In the genomic region with DNA sequence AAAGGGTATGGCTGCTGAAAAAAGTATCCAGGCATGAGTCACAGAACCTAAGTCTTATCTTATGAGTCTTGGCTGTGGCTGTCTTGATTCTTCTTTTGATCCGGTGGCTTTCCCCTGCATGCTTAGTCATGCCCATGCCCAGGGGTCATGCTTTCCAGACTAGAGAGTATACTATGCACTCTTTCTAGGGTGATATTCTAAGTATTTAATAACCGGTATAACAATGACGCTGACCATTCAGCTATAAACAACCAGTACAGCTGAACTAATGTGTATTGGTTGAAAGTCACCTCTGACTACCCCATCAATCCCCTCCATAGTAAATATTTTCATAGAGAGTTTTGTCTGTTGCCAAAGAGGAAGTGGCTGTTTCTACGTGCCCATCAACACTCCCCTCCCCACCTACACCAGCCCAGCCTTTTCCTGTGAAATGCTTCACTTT, we compare ENCODE assay signal across 13 cellular contexts. TPM values are rescaled to one million over a fixed set of nuclear protein-coding genes. Genes with fewer than 3 reads are reported as not detected.
A peak's percentile ranks its signal among the peaks of the same experiment; 100 is the strongest.
DNase-seq lines count a peak whose midpoint lies in the region; ATAC-seq and TF ChIP-seq lines count a peak whose summit lies in the region.
"Had no signal": no experiment of that assay in that cellular context is flagged by ENCODE, and none has a peak within 500 bp of the region (broad histone marks: within the 10 kb centered on the region; RNA-seq: fewer than 3 reads in every experiment).

No MANE protein-coding gene starts in this region.

- no peak overlapping the region for H3K4me3 Mint-ChIP-seq in CD8-positive, alpha-beta memory T cell
- H3K4me3 Mint-ChIP-seq: CD4-positive, alpha-beta memory T cell; endodermal cell; GM23338 had no signal

- H3K4me3 ChIP-seq in BLaER1 treated with 17β-estradiol and CSF1 and Interleukin-3, amounts not matched to agents 10 nM and 100 nM = no peak overlapping the region
- H3K4me3 ChIP-seq in PC-3 (ENCODE audit: low read length) (no peak overlapping the region), hepatocyte (no peak overlapping the region), esophagus squamous epithelium (no peak overlapping the region)
- no peak overlapping the region for H3K4me3 ChIP-seq in CD8-positive, alpha-beta memory T cell (ENCODE audit: low read length)
- H3K4me3 ChIP-seq: GM23338 had no signal

- no peak for TF ChIP-seq POLR2A in erythroblast (IDR thresholded peaks at IDR 0.05; ENCODE audit: low read length)
- no peak for TF ChIP-seq POLR2A in esophagus squamous epithelium (IDR thresholded peaks at IDR 0.05)

- intact Hi-C loops in PC-3 (cut with micrococcal nuclease) (no loop called here), esophagus squamous epithelium (cut with DNase I) (no loop called here)

- H3K9me2 ChIP-seq in PC-3 (replicated peaks; ENCODE audit: low read length) = no peaks in the 10 kb centered on the region
- H3K9me2 ChIP-seq in hepatocyte (replicated peaks; ENCODE audit: insufficient read depth) = no peaks in the 10 kb centered on the region

- DNase-seq in H4 (ENCODE audit: low spot score) (peak; percentile 85), PC-3 (peak; percentile 24), erythroblast (lab: John Stamatoyannopoulos, UW) (peak; percentile 42 to 50), hepatocyte (ENCODE audit: low spot score) (no peak), esophagus squamous epithelium (lab: John Stamatoyannopoulos, UW) (no peak), ureter (ENCODE audit: low spot score) (no peak)
- no peak for DNase-seq in CD8-positive, alpha-beta memory T cell
- DNase-seq: brain microvascular endothelial cell; CD4-positive, alpha-beta memory T cell; endodermal cell had no signal

- H3K79me2 ChIP-seq in PC-3 (ENCODE audit: low read length) = no peaks in the 10 kb centered on the region
- no peaks in the 10 kb centered on the region for H3K79me2 ChIP-seq in hepatocyte

- no peaks in the 10 kb centered on the region for H3K36me3 Mint-ChIP-seq in CD8-positive, alpha-beta memory T cell
- H3K36me3 Mint-ChIP-seq: CD4-positive, alpha-beta memory T cell had no signal

- 80% methylated on average over 4 of the region's 4 CpGs for WGBS in hepatocyte (ENCODE audit: low lambda C conversion rate, missing lambda C conversion rate)
- 16 to 19% methylated on average over 4 of the region's 4 CpGs for WGBS in esophagus squamous epithelium, 2 donors

- H4K20me1 ChIP-seq in BLaER1 treated with 17β-estradiol and CSF1 and Interleukin-3, amounts not matched to agents 10 nM and 100 nM = no peaks in the 10 kb centered on the region
- no peaks in the 10 kb centered on the region for H4K20me1 ChIP-seq in PC-3 (ENCODE audit: low read length)
- no peaks in the 10 kb centered on the region for H4K20me1 ChIP-seq in hepatocyte (ENCODE audit: insufficient read depth, poor library complexity, severe bottlenecking)

- no peaks in the 10 kb centered on the region for H3K36me3 ChIP-seq in BLaER1 treated with 17β-estradiol and CSF1 and Interleukin-3, amounts not matched to agents 10 nM and 100 nM
- H3K36me3 ChIP-seq in PC-3 (ENCODE audit: low read depth, low read length) (no peaks in the 10 kb centered on the region), hepatocyte (replicated peaks; ENCODE audit: insufficient read depth, low read depth) (no peaks in the 10 kb centered on the region), esophagus squamous epithelium (no peaks in the 10 kb centered on the region)
- no peaks in the 10 kb centered on the region for H3K36me3 ChIP-seq in CD8-positive, alpha-beta memory T cell (ENCODE audit: insufficient read depth, low read length)
- H3K36me3 ChIP-seq: brain microvascular endothelial cell had no signal

- no peak overlapping the region for H3K9ac ChIP-seq in BLaER1 treated with 17β-estradiol and CSF1 and Interleukin-3, amounts not matched to agents 10 nM and 100 nM
- no peak overlapping the region for H3K9ac ChIP-seq in PC-3 (ENCODE audit: low read length)

- H3K4me1 ChIP-seq in BLaER1 treated with 17β-estradiol and CSF1 and Interleukin-3, amounts not matched to agents 10 nM and 100 nM = peaks cover 6 to 28% (median 10%) of the 10 kb centered on the region in 10 experiments; a peak in 16 of 20 replicates
- H3K4me1 ChIP-seq in PC-3 (ENCODE audit: insufficient read depth, low read length) (no peaks in the 10 kb centered on the region), hepatocyte (ENCODE audit: insufficient read depth) (no peaks in the 10 kb centered on the region), esophagus squamous epithelium (no peaks in the 10 kb centered on the region)
- no peaks in the 10 kb centered on the region for H3K4me1 ChIP-seq in CD8-positive, alpha-beta memory T cell (ENCODE audit: insufficient read depth, low read length)

- H3K4me2 ChIP-seq in BLaER1 treated with 17β-estradiol and CSF1 and Interleukin-3, amounts not matched to agents 10 nM and 100 nM = peak overlapping the region; percentile 1 to 80 (median 49); a peak in 18 of 22 replicates
- H3K4me2 ChIP-seq in PC-3 (ENCODE audit: low read length) = no peak overlapping the region
- H3K4me2 ChIP-seq in hepatocyte = no peak overlapping the region
- H3K4me2 ChIP-seq: GM23338 had no signal

- H3K27me3 ChIP-seq in BLaER1 treated with 17β-estradiol and CSF1 and Interleukin-3, amounts not matched to agents 10 nM and 100 nM = no peaks in the 10 kb centered on the region
- no peaks in the 10 kb centered on the region for H3K27me3 ChIP-seq in PC-3 (ENCODE audit: low read length)
- no peaks in the 10 kb centered on the region for H3K27me3 ChIP-seq in hepatocyte
- no peaks in the 10 kb centered on the region for H3K27me3 ChIP-seq in esophagus squamous epithelium
- H3K27me3 ChIP-seq in CD8-positive, alpha-beta memory T cell (ENCODE audit: insufficient read depth, low read length, poor library complexity, severe bottlenecking) = no peaks in the 10 kb centered on the region
- H3K27me3 ChIP-seq: brain microvascular endothelial cell had no signal

- POLR2A ChIA-PET in PC-3 (lab: Charles Lee; ENCODE audit: unreplicated experiment) = no interaction called here
- POLR2A ChIA-PET in CD8-positive, alpha-beta memory T cell (lab: Charles Lee) = no interaction called here

- H2AFZ ChIP-seq in PC-3 (ENCODE audit: low read length) (no peak overlapping the region), hepatocyte (no peak overlapping the region)
- H2AFZ ChIP-seq: GM23338 had no signal

- TF ChIP-seq CTCF in PC-3 (conservative IDR thresholded peaks at IDR 0.05; ENCODE audit: low read depth, low read length) (no peak), hepatocyte (IDR thresholded peaks at IDR 0.05; ENCODE audit: poor library complexity) (no peak), esophagus squamous epithelium (IDR thresholded peaks at IDR 0.05) (no peak)

- no peaks in the 10 kb centered on the region for H3F3A ChIP-seq in PC-3 (ENCODE audit: low read length, unreplicated experiment)

- peaks cover 0 to 7% (median 0%) of the 10 kb centered on the region in 11 experiments; a peak in 1 of 22 replicates for H3K9me3 ChIP-seq in BLaER1 treated with 17β-estradiol and CSF1 and Interleukin-3, amounts not matched to agents 10 nM and 100 nM (replicated peaks in 1 of 11)
- H3K9me3 ChIP-seq in PC-3 (ENCODE audit: low read length) (no peaks in the 10 kb centered on the region), hepatocyte (ENCODE audit: low read depth) (no peaks in the 10 kb centered on the region), esophagus squamous epithelium (no peaks in the 10 kb centered on the region)
- no peaks in the 10 kb centered on the region for H3K9me3 ChIP-seq in CD8-positive, alpha-beta memory T cell (ENCODE audit: low read length)

- no TSS peak for BruUV-seq in PC-3 (replicated peaks; lab: Mats Ljungman, UMichigan)

- H3K27ac Mint-ChIP-seq in CD8-positive, alpha-beta memory T cell = no peak overlapping the region
- H3K27ac Mint-ChIP-seq: CD4-positive, alpha-beta memory T cell; endodermal cell; GM23338 had no signal

- ATAC-seq in PC-3 = no peak
- ATAC-seq: GM23338 had no signal

- CTCF ChIA-PET in PC-3 (lab: Charles Lee) = no interaction called here
- CTCF ChIA-PET in CD8-positive, alpha-beta memory T cell (lab: Charles Lee) = no interaction called here

- H3K4me1 Mint-ChIP-seq in CD8-positive, alpha-beta memory T cell = no peaks in the 10 kb centered on the region
- H3K4me1 Mint-ChIP-seq: CD4-positive, alpha-beta memory T cell; endodermal cell; GM23338 had no signal

- H3K9me3 Mint-ChIP-seq in CD8-positive, alpha-beta memory T cell = peaks cover 0 to 3% (median 1%) of the 10 kb centered on the region in 5 donors
- H3K9me3 Mint-ChIP-seq: endodermal cell, GM23338 had no signal

- H3K27me3 Mint-ChIP-seq in CD8-positive, alpha-beta memory T cell = peaks cover 0 to 4% of the 10 kb centered on the region in 2 donors

- peak overlapping the region in 2 of 11 experiments; percentile 7 to 47; a peak in 3 of 22 replicates for H3K27ac ChIP-seq in BLaER1 treated with 17β-estradiol and CSF1 and Interleukin-3, amounts not matched to agents 10 nM and 100 nM
- H3K27ac ChIP-seq in PC-3 (ENCODE audit: low read length) = no peak overlapping the region
- H3K27ac ChIP-seq in hepatocyte = no peak overlapping the region
- H3K27ac ChIP-seq in esophagus squamous epithelium = no peak overlapping the region
- H3K27ac ChIP-seq in CD8-positive, alpha-beta memory T cell (ENCODE audit: low read depth, low read length) = no peak overlapping the region
- H3K27ac ChIP-seq: brain microvascular endothelial cell had no signal

RNA-seq across cellular contexts. Expression of a gene that starts 34.7 kb away (rescaled TPM):
- total RNA-seq in H4 (2014; rRNA removed; shearing (Covaris generic)) = 0.37 and 0.39 TPM in 2 replicates
- 1.1 and 1.7 TPM in 2 replicates for total RNA-seq in PC-3 (2014; rRNA removed)
- total RNA-seq in hepatocyte = 4.3 and 5.7 TPM in 2 replicates
- 7.1 and 11.5 TPM in 2 replicates for polyA plus RNA-seq in hepatocyte
- total RNA-seq in esophagus squamous epithelium = 10 to 100 TPM in 1 of 4 donors, 1 to 10 TPM in 2, under 1 TPM in 1; 0.30 to 15.8 (median 1.5) TPM
- total RNA-seq in ureter = 6.7 TPM
- not detected for total RNA-seq in CD8-positive, alpha-beta memory T cell
- polyA plus RNA-seq in CD8-positive, alpha-beta memory T cell = not detected
- total RNA-seq: CD4-positive, alpha-beta memory T cell; T-helper 2 cell treated with Interferon-gamma antibody and Interleukin-4, amounts not matched to agents 100 ng/mL and 5 ng/mL, for 36 hours had no signal
- polyA plus RNA-seq: CD4-positive, alpha-beta memory T cell had no signal

Comparison
In these comparisons a context has a peak if more than half of its experiments do, and no peak if none do; other contexts are left out.
1. H3K4me2 ChIP-seq: peak in BLaER1 treated with 17β-estradiol and CSF1 and Interleukin-3, amounts not matched to agents 10 nM and 100 nM (11 of 11); none in PC-3 (single experiment) and hepatocyte (single experiment).
2. DNase-seq: peak in H4 (single experiment), PC-3 (single experiment) and erythroblast (2 of 2); none in hepatocyte (single experiment), esophagus squamous epithelium (single experiment), ureter (single experiment) and CD8-positive, alpha-beta memory T cell (0 of 5).